ENCODE assay signal across 21 cellular contexts in genomic region chr1:247316590-247317197, GRCh38. TPM values are rescaled to one million over a fixed set of nuclear protein-coding genes. Genes with fewer than 3 reads are reported as not detected.
DNase-seq lines count a peak whose midpoint lies in the region; ATAC-seq and TF ChIP-seq lines count a peak whose summit lies in the region.
"Had no signal": no experiment of that assay in that cellular context is flagged by ENCODE, and none has a peak within 500 bp of the region (broad histone marks: within the 10 kb centered on the region; RNA-seq: fewer than 3 reads in every experiment).

No MANE protein-coding gene starts in this region.

- H3K4me3 ChIP-seq in CD8-positive, alpha-beta T cell (ENCODE audit: low read depth, low read length) = no peak overlapping the region
- H3K4me3 ChIP-seq: esophagus squamous epithelium, testis had no signal

- no peak for TF ChIP-seq CTCF in CD8-positive, alpha-beta T cell (IDR thresholded peaks at IDR 0.05)

- intact Hi-C loops in CD8-positive, alpha-beta T cell (cut with DNase I, micrococcal nuclease) = no loop called here

- H3K9me3 Mint-ChIP-seq in CD8-positive, alpha-beta T cell = no peaks in the 10 kb centered on the region
- peaks cover 0 to 4% (median 0%) of the 10 kb centered on the region in 7 donors for H3K9me3 Mint-ChIP-seq in naive B cell
- H3K9me3 Mint-ChIP-seq: CD8-positive, alpha-beta memory T cell; T-cell had no signal

- H3K4me1 Mint-ChIP-seq in CD8-positive, alpha-beta T cell (ENCODE audit: low read depth) = peaks cover 59% of the 10 kb centered on the region
- peaks cover 36 to 38% (median 37%) of the 10 kb centered on the region in 3 donors for H3K4me1 Mint-ChIP-seq in naive B cell

- POLR2A ChIA-PET in CD8-positive, alpha-beta T cell (lab: Charles Lee) = no interaction called here

- ATAC-seq in CD8-positive, alpha-beta T cell = no peak
- ATAC-seq in GM19395 (IDR thresholded peaks at IDR 0.05; ENCODE audit: unreplicated experiment) (peak; percentile 47), naive B cell (ENCODE audit: low read depth in 2 of 2) (peak; percentile 36 to 48), HG03280 (IDR thresholded peaks at IDR 0.05; ENCODE audit: unreplicated experiment) (no peak), HG03045 (IDR thresholded peaks at IDR 0.05; ENCODE audit: unreplicated experiment) (no peak)
- ATAC-seq: Right ventricle myocardium inferior, T-cell had no signal

- no peaks in the 10 kb centered on the region for H3K9me3 ChIP-seq in CD8-positive, alpha-beta T cell (ENCODE audit: low read length)
- H3K9me3 ChIP-seq in KOPT-K1 (ENCODE audit: insufficient read depth, low read length, poor library complexity, severe bottlenecking) = no peaks in the 10 kb centered on the region
- H3K9me3 ChIP-seq: esophagus squamous epithelium, testis had no signal

- peaks cover 22% of the 10 kb centered on the region for H3K4me1 ChIP-seq in CD8-positive, alpha-beta T cell (ENCODE audit: insufficient read depth, low read length)
- H3K4me1 ChIP-seq: esophagus squamous epithelium, testis had no signal

- DNase-seq in CD8-positive, alpha-beta T cell = no peak
- no peak for DNase-seq in naive B cell
- DNase-seq in stimulated activated CD4-positive, alpha-beta T cell treated with anti-CD3 and anti-CD28 coated beads, Interleukin-1b, Interleukin-23, amount 100 ng/mL, for 48 hours = no peak
- DNase-seq in SKM-1 treated with dmso at 0.1 percent for 144 hours (lab: John Stamatoyannopoulos, UW; ENCODE audit: unreplicated experiment) = no peak
- DNase-seq: activated CD4-positive, alpha-beta T cell treated with anti-CD3 and anti-CD28 coated beads, Interleukin-2, amount 50 U/mL, for 1 hour; activated naive CD4-positive, alpha-beta T cell; CD8-positive, alpha-beta memory T cell; DMS79; effector CD4-positive, alpha-beta T cell; esophagus squamous epithelium; KG1; NCI-H1092 treated with DMSO at 0.1 percent for 48 hours; NCI-H526 treated with DMSO at 0.1 percent for 48 hours; stimulated activated CD8-positive, alpha-beta memory T cell treated with anti-CD3 and anti-CD28 coated beads, Interleukin-4, amount 100 ng/mL, for 48 hours; T-cell; testis had no signal

- no peak overlapping the region for H3K27ac ChIP-seq in CD8-positive, alpha-beta T cell (ENCODE audit: low read depth, low read length)
- peak overlapping the region; percentile 38 for H3K27ac ChIP-seq in KOPT-K1 (ENCODE audit: low read depth, low read length, poor library complexity, severe bottlenecking)
- H3K27ac ChIP-seq: esophagus squamous epithelium, testis had no signal

- no peaks in the 10 kb centered on the region for H3K27me3 Mint-ChIP-seq in CD8-positive, alpha-beta T cell (ENCODE audit: low read depth)
- no peaks in the 10 kb centered on the region for H3K27me3 Mint-ChIP-seq in naive B cell
- H3K27me3 Mint-ChIP-seq: T-cell had no signal

- peak overlapping the region; percentile 77 for H3K27ac Mint-ChIP-seq in CD8-positive, alpha-beta T cell
- peak overlapping the region in 5 of 6 donors; percentile 69 to 94 (median 80) for H3K27ac Mint-ChIP-seq in naive B cell
- H3K27ac Mint-ChIP-seq: T-cell had no signal

- CTCF ChIA-PET in CD8-positive, alpha-beta T cell (lab: Charles Lee) = no interaction called here

- H3K36me3 ChIP-seq in CD8-positive, alpha-beta T cell (ENCODE audit: insufficient read depth, low read length) = peaks cover 4% of the 10 kb centered on the region
- H3K36me3 ChIP-seq in KOPT-K1 (ENCODE audit: insufficient read depth, low read length) = peaks cover 91% of the 10 kb centered on the region

- no peaks in the 10 kb centered on the region for H3K27me3 ChIP-seq in CD8-positive, alpha-beta T cell (ENCODE audit: insufficient read depth, low read length)
- H3K27me3 ChIP-seq: esophagus squamous epithelium, testis had no signal

- H3K36me3 Mint-ChIP-seq in CD8-positive, alpha-beta T cell = peaks cover 55% of the 10 kb centered on the region
- H3K36me3 Mint-ChIP-seq in naive B cell = peaks cover 7 to 12% of the 10 kb centered on the region in 2 donors

- no peak overlapping the region for H3K4me3 Mint-ChIP-seq in CD8-positive, alpha-beta T cell
- H3K4me3 Mint-ChIP-seq in naive B cell = peak overlapping the region in 7 of 8 donors; percentile 2 to 74 (median 30)
- H3K4me3 Mint-ChIP-seq: CD8-positive, alpha-beta memory T cell; T-cell had no signal

RNA-seq across cellular contexts. Expression of gene ZNF496, which starts 15.0 kb away (rescaled TPM):
- total RNA-seq in CD8-positive, alpha-beta T cell = 10 to 100 TPM; 43.4 to 47.2 TPM
- polyA plus RNA-seq in naive B cell (ENCODE audit: low read depth in 6 of 6) = 1 to 10 TPM; 2.8 to 6.6 (median 4.6) TPM

Comparison
In these comparisons a context has a peak if more than half of its experiments do, and no peak if none do; other contexts are left out.
1. ATAC-seq: peak in GM19395 (single experiment) and naive B cell (2 of 2); none in CD8-positive, alpha-beta T cell (single experiment), HG03280 (single experiment) and HG03045 (single experiment).